Comparison of ENCODE assay signal across 12 cellular contexts in genomic region chr11:1829039-1829820, GRCh38. TPM values are rescaled to one million over a fixed set of nuclear protein-coding genes. Genes with fewer than 3 reads are reported as not detected.
DNase-seq lines count a peak whose midpoint lies in the region; ATAC-seq and TF ChIP-seq lines count a peak whose summit lies in the region.
"Had no signal": no experiment of that assay in that cellular context is flagged by ENCODE, and none has a peak within 500 bp of the region (broad histone marks: within the 10 kb centered on the region; RNA-seq: fewer than 3 reads in every experiment).

No MANE protein-coding gene starts in this region.

- H3K27ac ChIP-seq in GM23248 (no peak overlapping the region), A673 (ENCODE audit: low read depth, low read length, poor library complexity, severe bottlenecking) (no peak overlapping the region)

- H3K9ac ChIP-seq in GM23248, result no peak overlapping the region

- H3K27me3 ChIP-seq in GM23248 (replicated peaks; ENCODE audit: insufficient read depth) (no peaks in the 10 kb centered on the region; the same call in 1 of the 2 replicates), A673 (replicated peaks; ENCODE audit: insufficient read depth, low read depth, low read length, poor library complexity) (peaks cover 20% of the 10 kb centered on the region)

- H3K36me3 ChIP-seq in GM23248 (ENCODE audit: low read depth) (no peaks in the 10 kb centered on the region), A673 (ENCODE audit: insufficient read depth, low read length, poor library complexity, severe bottlenecking) (no peaks in the 10 kb centered on the region)

- POLR2A ChIA-PET in A673 (lab: Charles Lee; ENCODE audit: low non-redundant PET), result no interaction called here

- H3K4me3 ChIP-seq in GM23248 (no peak overlapping the region), fibroblast of villous mesenchyme (ENCODE audit: low read depth, low read length) (no peak overlapping the region), A673 (ENCODE audit: low read depth, low read length, poor library complexity, severe bottlenecking) (no peak overlapping the region)

- peaks cover 19% of the 10 kb centered on the region for H3K27me3 Mint-ChIP-seq in activated T-cell treated with anti-CD3 and anti-CD28 coated beads, Interleukin-2, amount 50 U/mL, for 4 hours (ENCODE audit: low read depth)

- no peak overlapping the region for H2AFZ ChIP-seq in GM23248

- no peaks in the 10 kb centered on the region for H3K4me1 Mint-ChIP-seq in stimulated activated effector memory CD8-positive, alpha-beta T cell treated with anti-CD3 and anti-CD28 coated beads, Interleukin-12 subunit alpha, Interleukin-12 subunit beta, amount 100 ng/mL, for 72 hours
- H3K4me1 Mint-ChIP-seq in activated T-cell treated with anti-CD3 and anti-CD28 coated beads, Interleukin-2, amount 50 U/mL, for 4 hours (ENCODE audit: low read depth), result no peaks in the 10 kb centered on the region

- H3K27ac Mint-ChIP-seq in stimulated activated effector memory CD8-positive, alpha-beta T cell treated with anti-CD3 and anti-CD28 coated beads, Interleukin-12 subunit alpha, Interleukin-12 subunit beta, amount 100 ng/mL, for 72 hours, result peak overlapping the region; percentile 34
- H3K27ac Mint-ChIP-seq: stimulated activated naive B cell treated with anti-CD40 and anti-IgM and Interleukin-4, amounts not matched to agents 10 μg/mL and 1 μg/mL and 100 μg/mL, for 72 hours had no signal

- H3K79me2 ChIP-seq in GM23248 (ENCODE audit: insufficient read depth), result no peaks in the 10 kb centered on the region

- H3F3A ChIP-seq in GM23248 (ENCODE audit: insufficient read depth), result no peaks in the 10 kb centered on the region

- H3K4me2 ChIP-seq in GM23248 (ENCODE audit: unreplicated experiment), result no peak overlapping the region

- H3K9me3 ChIP-seq in GM23248 (ENCODE audit: low read depth) (no peaks in the 10 kb centered on the region), A673 (ENCODE audit: low read depth, low read length, poor library complexity, severe bottlenecking) (no peaks in the 10 kb centered on the region)

- intact Hi-C loops in A673 (cut with micrococcal nuclease; ENCODE audit: unreplicated experiment), result no loop called here

- whole genome bisulfite sequencing in GM23248 (ENCODE audit: low coverage in 1 of 2, low lambda C conversion rate in 2 of 2, missing lambda C conversion rate in 2 of 2), 2 experiments, result 45 to 51% methylated on average over 11 of the region's 11 CpGs

- no peaks in the 10 kb centered on the region for H3K9me2 ChIP-seq in GM23248 (ENCODE audit: insufficient read depth)

- no peaks in the 10 kb centered on the region for H4K20me1 ChIP-seq in GM23248 (ENCODE audit: insufficient read depth)

- BruUV-seq in A673 (replicated peaks; lab: Mats Ljungman, UMichigan), result no TSS peak

- CTCF ChIA-PET in A673 (lab: Charles Lee), result interaction anchor here (0.6 to 1.1 kb wide), 3 partner anchors 10 to 177 kb away, joined by 3 to 5 read pairs (median 4); no protein-coding TSS in a partner anchor

- H3K4me3 Mint-ChIP-seq in stimulated activated effector memory CD8-positive, alpha-beta T cell treated with anti-CD3 and anti-CD28 coated beads, Interleukin-12 subunit alpha, Interleukin-12 subunit beta, amount 100 ng/mL, for 72 hours, result no peak overlapping the region
- H3K4me3 Mint-ChIP-seq in activated T-cell treated with anti-CD3 and anti-CD28 coated beads, Interleukin-2, amount 50 U/mL, for 4 hours, result no peak overlapping the region
- H3K4me3 Mint-ChIP-seq: stimulated activated naive B cell treated with anti-CD40 and anti-IgM and Interleukin-4, amounts not matched to agents 10 μg/mL and 1 μg/mL and 100 μg/mL, for 72 hours had no signal

- in situ Hi-C loops in GM23248 (cut with MboI) (no loop called here), SK-MEL-5 (cut with HindIII; ENCODE audit: low pct_unique_long_range_greater_than_20kb, low sequenced_read_pairs) (no loop called here)

- DNase-seq in GM23248, result peak; percentile 88
- peak; percentile 67 for DNase-seq in SK-MEL-5 (ENCODE audit: low read depth, low spot score)
- peak; percentile 48 for DNase-seq in fibroblast of villous mesenchyme (ENCODE audit: low read depth)
- peak in 1 of 2 donors; percentile 46 for DNase-seq in stimulated activated effector memory CD8-positive, alpha-beta T cell treated with anti-CD3 and anti-CD28 coated beads, Interleukin-12 subunit alpha, Interleukin-12 subunit beta, amount 100 ng/mL, for 72 hours (ENCODE audit: low spot score in 2 of 2)
- no peak for DNase-seq in activated T-cell treated with anti-CD3 and anti-CD28 coated beads, Interleukin-2, amount 50 U/mL, for 4 hours
- no peak for DNase-seq in A673 (ENCODE audit: low spot score)
- DNase-seq: midbrain; stimulated activated CD4-positive, alpha-beta T cell treated with anti-CD3 and anti-CD28 coated beads, Interleukin-12 subunit alpha, Interleukin-12 subunit beta, amount 100 ng/mL, for 4 hours; stimulated activated naive B cell treated with anti-CD40 and anti-IgM and Interleukin-4, amounts not matched to agents 10 μg/mL and 1 μg/mL and 100 μg/mL, for 72 hours had no signal

- no peaks in the 10 kb centered on the region for H3K36me3 Mint-ChIP-seq in stimulated activated effector memory CD8-positive, alpha-beta T cell treated with anti-CD3 and anti-CD28 coated beads, Interleukin-12 subunit alpha, Interleukin-12 subunit beta, amount 100 ng/mL, for 72 hours
- H3K36me3 Mint-ChIP-seq in activated T-cell treated with anti-CD3 and anti-CD28 coated beads, Interleukin-2, amount 50 U/mL, for 4 hours (ENCODE audit: insufficient read depth), result no peaks in the 10 kb centered on the region
- H3K36me3 Mint-ChIP-seq: stimulated activated naive B cell treated with anti-CD40 and anti-IgM and Interleukin-4, amounts not matched to agents 10 μg/mL and 1 μg/mL and 100 μg/mL, for 72 hours had no signal

- no peaks in the 10 kb centered on the region for H3K9me3 Mint-ChIP-seq in stimulated activated effector memory CD8-positive, alpha-beta T cell treated with anti-CD3 and anti-CD28 coated beads, Interleukin-12 subunit alpha, Interleukin-12 subunit beta, amount 100 ng/mL, for 72 hours
- H3K9me3 Mint-ChIP-seq in activated T-cell treated with anti-CD3 and anti-CD28 coated beads, Interleukin-2, amount 50 U/mL, for 4 hours, result no peaks in the 10 kb centered on the region
- H3K9me3 Mint-ChIP-seq: stimulated activated naive B cell treated with anti-CD40 and anti-IgM and Interleukin-4, amounts not matched to agents 10 μg/mL and 1 μg/mL and 100 μg/mL, for 72 hours had no signal

- H3K4me1 ChIP-seq in GM23248 (ENCODE audit: insufficient read depth), result peaks cover 27% of the 10 kb centered on the region
- H3K4me1 ChIP-seq in A673 (ENCODE audit: insufficient read depth, low read length, poor library complexity, severe bottlenecking), result no peaks in the 10 kb centered on the region

- no peak for ATAC-seq in stimulated activated effector memory CD8-positive, alpha-beta T cell treated with anti-CD3 and anti-CD28 coated beads, Interleukin-12 subunit alpha, Interleukin-12 subunit beta, amount 100 ng/mL, for 72 hours
- ATAC-seq in HG03135 (IDR thresholded peaks at IDR 0.05; ENCODE audit: unreplicated experiment) (no peak), GM18909 (IDR thresholded peaks at IDR 0.05; ENCODE audit: poor library complexity, unreplicated experiment) (no peak)
- ATAC-seq in activated T-cell treated with anti-CD3 and anti-CD28 coated beads, Interleukin-2, amount 50 U/mL, for 4 hours, result no peak
- ATAC-seq: stimulated activated naive B cell treated with anti-CD40 and anti-IgM and Interleukin-4, amounts not matched to agents 10 μg/mL and 1 μg/mL and 100 μg/mL, for 72 hours had no signal

- TF ChIP-seq CTCF in fibroblast of villous mesenchyme (IDR thresholded peaks at IDR 0.05; ENCODE audit: insufficient read depth, low read depth, low read length) (no peak), A673 (conservative IDR thresholded peaks at IDR 0.05; ENCODE audit: low read depth, low read length) (no peak)

RNA-seq across cellular contexts. Expression of gene SYT8, which starts 5.6 kb away (rescaled TPM):
- total RNA-seq in GM23248 (2014; rRNA removed; shearing (Covaris generic)), result not detected in 2 replicates
- not detected in 2 replicates for polyA plus RNA-seq in GM23248 (2016; fragmentation: Nextera tagmentation; extraction: Ambion mirVana)
- total RNA-seq in SK-MEL-5 (2014; rRNA removed; shearing (Covaris generic)), result not detected in 2 replicates
- polyA plus RNA-seq in SK-MEL-5 (2015; cell fraction: cytosol; rRNA removed), result not detected in 2 replicates
- polyA plus RNA-seq in SK-MEL-5 (2015; cell fraction: nucleus; rRNA removed), result 0.31 TPM in 1 of 2 replicates, not detected in the other
- total RNA-seq in fibroblast of villous mesenchyme (under 0.01 TPM in 1 of 2 replicates, not detected in the other), A673 (2021) (not detected in 2 replicates)
- total RNA-seq in activated T-cell treated with anti-CD3 and anti-CD28 coated beads, Interleukin-2, amount 50 U/mL, for 4 hours, result not detected
- total RNA-seq: endothelial cell of umbilical vein had no signal
- polyA plus RNA-seq: endothelial cell of umbilical vein had no signal

RNA-seq across cellular contexts. Expression of gene TNNI2, which starts 9.6 kb away (rescaled TPM):
- not detected in 2 replicates for total RNA-seq in GM23248 (2014; rRNA removed; shearing (Covaris generic))
- polyA plus RNA-seq in GM23248 (2016; fragmentation: Nextera tagmentation; extraction: Ambion mirVana), result not detected in 2 replicates
- not detected in 2 replicates for total RNA-seq in SK-MEL-5 (2014; rRNA removed; shearing (Covaris generic))
- polyA plus RNA-seq in SK-MEL-5 (2015; cell fraction: cytosol; rRNA removed), result not detected in 2 replicates
- not detected in 2 replicates for polyA plus RNA-seq in SK-MEL-5 (2015; cell fraction: nucleus; rRNA removed)
- total RNA-seq in fibroblast of villous mesenchyme (not detected in 2 replicates), A673 (2021) (not detected in 2 replicates)
- total RNA-seq in activated T-cell treated with anti-CD3 and anti-CD28 coated beads, Interleukin-2, amount 50 U/mL, for 4 hours, result not detected
- total RNA-seq: endothelial cell of umbilical vein had no signal
- polyA plus RNA-seq: endothelial cell of umbilical vein had no signal

RNA-seq across cellular contexts. Expression of gene LSP1, which starts 23.7 kb away (rescaled TPM):
- not detected in 2 replicates for total RNA-seq in GM23248 (2014; rRNA removed; shearing (Covaris generic))
- polyA plus RNA-seq in GM23248 (2016; fragmentation: Nextera tagmentation; extraction: Ambion mirVana), result 0.36 and 1.3 TPM in 2 replicates
- not detected in 2 replicates for total RNA-seq in SK-MEL-5 (2014; rRNA removed; shearing (Covaris generic))
- not detected in 2 replicates for polyA plus RNA-seq in SK-MEL-5 (2015; cell fraction: cytosol; rRNA removed)
- not detected in 2 replicates for polyA plus RNA-seq in SK-MEL-5 (2015; cell fraction: nucleus; rRNA removed)
- total RNA-seq in fibroblast of villous mesenchyme (0.32 TPM in 1 of 2 replicates, not detected in the other), A673 (2021) (not detected in 2 replicates)
- total RNA-seq in activated T-cell treated with anti-CD3 and anti-CD28 coated beads, Interleukin-2, amount 50 U/mL, for 4 hours, result 10 to 100 TPM; 34.6 to 71.7 (median 60.6) TPM
- total RNA-seq: endothelial cell of umbilical vein had no signal
- polyA plus RNA-seq: endothelial cell of umbilical vein had no signal

Comparison
In these comparisons a context has a peak if more than half of its experiments do, and no peak if none do; other contexts are left out.
1. DNase-seq: peak in GM23248 (single experiment), SK-MEL-5 (single experiment) and fibroblast of villous mesenchyme (single experiment); none in activated T-cell treated with anti-CD3 and anti-CD28 coated beads, Interleukin-2, amount 50 U/mL, for 4 hours (single experiment) and A673 (single experiment).
2. RNA of gene LSP1, which starts 23.7 kb away (total RNA-seq): 34.6 to 71.7 TPM in activated T-cell treated with anti-CD3 and anti-CD28 coated beads, Interleukin-2, amount 50 U/mL, for 4 hours; not detected in GM23248, not detected in SK-MEL-5, 0.32 TPM in fibroblast of villous mesenchyme and not detected in A673; every median in the first group is over 10 times any median in the second.